ENCODE assay signal across 1 cellular context in genomic region chr20:39123161-39123560, GRCh38.
TF ChIP-seq lines count a peak whose summit lies in the region.

No MANE protein-coding gene starts in this region.

TF ChIP-seq in GM23338, 12 proteins besides CTCF, POLR2A, EP300 and RAD21 (continued from another document):
- TF ChIP-seq, protein P1, sequence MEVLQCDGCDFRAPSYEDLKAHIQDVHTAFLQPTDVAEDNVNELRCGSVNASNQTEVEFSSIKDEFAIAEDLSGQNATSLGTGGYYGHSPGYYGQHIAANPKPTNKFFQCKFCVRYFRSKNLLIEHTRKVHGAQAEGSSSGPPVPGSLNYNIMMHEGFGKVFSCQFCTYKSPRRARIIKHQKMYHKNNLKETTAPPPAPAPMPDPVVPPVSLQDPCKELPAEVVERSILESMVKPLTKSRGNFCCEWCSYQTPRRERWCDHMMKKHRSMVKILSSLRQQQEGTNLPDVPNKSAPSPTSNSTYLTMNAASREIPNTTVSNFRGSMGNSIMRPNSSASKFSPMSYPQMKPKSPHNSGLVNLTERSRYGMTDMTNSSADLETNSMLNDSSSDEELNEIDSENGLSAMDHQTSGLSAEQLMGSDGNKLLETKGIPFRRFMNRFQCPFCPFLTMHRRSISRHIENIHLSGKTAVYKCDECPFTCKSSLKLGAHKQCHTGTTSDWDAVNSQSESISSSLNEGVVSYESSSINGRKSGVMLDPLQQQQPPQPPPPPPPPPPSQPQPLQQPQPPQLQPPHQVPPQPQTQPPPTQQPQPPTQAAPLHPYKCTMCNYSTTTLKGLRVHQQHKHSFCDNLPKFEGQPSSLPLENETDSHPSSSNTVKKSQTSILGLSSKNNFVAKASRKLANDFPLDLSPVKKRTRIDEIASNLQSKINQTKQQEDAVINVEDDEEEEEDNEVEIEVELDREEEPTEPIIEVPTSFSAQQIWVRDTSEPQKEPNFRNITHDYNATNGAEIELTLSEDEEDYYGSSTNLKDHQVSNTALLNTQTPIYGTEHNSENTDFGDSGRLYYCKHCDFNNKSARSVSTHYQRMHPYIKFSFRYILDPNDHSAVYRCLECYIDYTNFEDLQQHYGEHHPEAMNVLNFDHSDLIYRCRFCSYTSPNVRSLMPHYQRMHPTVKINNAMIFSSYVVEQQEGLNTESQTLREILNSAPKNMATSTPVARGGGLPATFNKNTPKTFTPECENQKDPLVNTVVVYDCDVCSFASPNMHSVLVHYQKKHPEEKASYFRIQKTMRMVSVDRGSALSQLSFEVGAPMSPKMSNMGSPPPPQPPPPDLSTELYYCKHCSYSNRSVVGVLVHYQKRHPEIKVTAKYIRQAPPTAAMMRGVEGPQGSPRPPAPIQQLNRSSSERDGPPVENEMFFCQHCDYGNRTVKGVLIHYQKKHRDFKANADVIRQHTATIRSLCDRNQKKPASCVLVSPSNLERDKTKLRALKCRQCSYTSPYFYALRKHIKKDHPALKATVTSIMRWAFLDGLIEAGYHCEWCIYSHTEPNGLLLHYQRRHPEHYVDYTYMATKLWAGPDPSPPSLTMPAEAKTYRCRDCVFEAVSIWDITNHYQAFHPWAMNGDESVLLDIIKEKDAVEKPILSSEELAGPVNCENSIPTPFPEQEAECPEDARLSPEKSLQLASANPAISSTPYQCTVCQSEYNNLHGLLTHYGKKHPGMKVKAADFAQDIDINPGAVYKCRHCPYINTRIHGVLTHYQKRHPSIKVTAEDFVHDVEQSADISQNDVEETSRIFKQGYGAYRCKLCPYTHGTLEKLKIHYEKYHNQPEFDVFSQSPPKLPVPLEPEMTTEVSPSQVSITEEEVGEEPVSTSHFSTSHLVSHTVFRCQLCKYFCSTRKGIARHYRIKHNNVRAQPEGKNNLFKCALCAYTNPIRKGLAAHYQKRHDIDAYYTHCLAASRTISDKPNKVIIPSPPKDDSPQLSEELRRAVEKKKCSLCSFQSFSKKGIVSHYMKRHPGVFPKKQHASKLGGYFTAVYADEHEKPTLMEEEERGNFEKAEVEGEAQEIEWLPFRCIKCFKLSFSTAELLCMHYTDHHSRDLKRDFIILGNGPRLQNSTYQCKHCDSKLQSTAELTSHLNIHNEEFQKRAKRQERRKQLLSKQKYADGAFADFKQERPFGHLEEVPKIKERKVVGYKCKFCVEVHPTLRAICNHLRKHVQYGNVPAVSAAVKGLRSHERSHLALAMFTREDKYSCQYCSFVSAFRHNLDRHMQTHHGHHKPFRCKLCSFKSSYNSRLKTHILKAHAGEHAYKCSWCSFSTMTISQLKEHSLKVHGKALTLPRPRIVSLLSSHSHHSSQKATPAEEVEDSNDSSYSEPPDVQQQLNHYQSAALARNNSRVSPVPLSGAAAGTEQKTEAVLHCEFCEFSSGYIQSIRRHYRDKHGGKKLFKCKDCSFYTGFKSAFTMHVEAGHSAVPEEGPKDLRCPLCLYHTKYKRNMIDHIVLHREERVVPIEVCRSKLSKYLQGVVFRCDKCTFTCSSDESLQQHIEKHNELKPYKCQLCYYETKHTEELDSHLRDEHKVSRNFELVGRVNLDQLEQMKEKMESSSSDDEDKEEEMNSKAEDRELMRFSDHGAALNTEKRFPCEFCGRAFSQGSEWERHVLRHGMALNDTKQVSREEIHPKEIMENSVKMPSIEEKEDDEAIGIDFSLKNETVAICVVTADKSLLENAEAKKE (CRISPR knock-in tag; IDR thresholded peaks at IDR 0.05): no peak
- TF ChIP-seq STAT1 (IDR thresholded peaks at IDR 0.05; ENCODE audit: unreplicated experiment) (no peak), EZH2 (IDR thresholded peaks at IDR 0.05; ENCODE audit: low read depth, unreplicated experiment) (no peak)
